In the genomic region with DNA sequence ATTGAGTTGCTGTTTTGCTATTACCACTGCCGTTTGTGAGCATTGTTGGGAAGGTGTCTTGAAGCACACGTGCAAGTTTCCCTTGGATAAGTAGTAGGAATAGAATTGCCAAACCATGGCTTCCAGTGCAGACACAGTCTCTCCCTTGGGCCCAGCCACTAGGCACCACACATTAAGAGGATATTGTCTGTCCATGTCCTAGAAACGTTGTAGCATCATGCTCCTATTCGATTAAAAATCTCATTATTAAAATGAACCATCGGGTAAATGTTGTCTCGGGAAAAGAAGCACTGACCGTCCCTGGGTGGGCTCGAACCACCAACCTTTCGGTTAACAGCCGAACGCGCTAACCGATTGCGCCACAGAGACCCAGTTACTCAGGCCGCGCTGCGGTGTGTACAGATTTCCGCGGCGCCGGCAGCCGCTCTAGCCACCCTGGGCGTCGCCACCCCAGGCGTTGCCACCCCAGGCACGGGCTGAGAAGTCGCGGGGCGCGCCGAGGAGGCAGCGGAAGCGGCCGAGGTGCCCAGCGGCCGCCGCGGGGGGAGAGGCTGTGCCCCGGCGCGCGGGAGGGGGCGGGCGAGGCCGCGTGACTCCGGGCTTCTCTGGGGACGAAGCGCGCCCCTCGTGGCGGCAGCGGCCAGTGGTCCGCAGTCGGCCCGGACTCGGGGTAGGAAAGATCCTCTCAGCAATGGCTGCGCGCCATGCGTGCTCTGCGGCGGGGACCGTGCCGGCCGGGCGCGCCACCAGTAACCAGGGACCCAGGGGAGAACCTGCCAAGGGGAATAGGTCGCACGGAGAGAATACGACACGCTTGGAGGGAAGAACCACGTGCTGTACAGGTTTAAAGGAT, we compare ENCODE assay signal across 8 cellular contexts. TPM values are rescaled to one million over a fixed set of nuclear protein-coding genes. Genes with fewer than 3 reads are reported as not detected.
A peak's percentile ranks its signal among the peaks of the same experiment; 100 is the strongest.
DNase-seq lines count a peak whose midpoint lies in the region; ATAC-seq and TF ChIP-seq lines count a peak whose summit lies in the region.

No MANE protein-coding gene starts in this region.

- no peaks in the 10 kb centered on the region for H3K4me1 Mint-ChIP-seq in Calu3 (ENCODE audit: low read depth, unreplicated experiment)

- peaks cover 16% of the 10 kb centered on the region for H3K4me1 ChIP-seq in OCI-LY3 (ENCODE audit: low read length)

- intact Hi-C loops in Calu3 (cut with micrococcal nuclease; ENCODE audit: unreplicated experiment), result loop anchor here (10.0 kb wide), 2 partner anchors 191 to 371 kb away; no protein-coding TSS in a partner anchor

- ATAC-seq in GM21423 (IDR thresholded peaks at IDR 0.05; ENCODE audit: unreplicated experiment), result peak; percentile 89

- H3K27ac ChIP-seq in OCI-LY3 (ENCODE audit: low read length) (no peak overlapping the region), epithelial cell of prostate (peak overlapping the region; percentile 29)

- H3K36me3 ChIP-seq in OCI-LY3 (replicated peaks; ENCODE audit: low read depth, low read length), result no peaks in the 10 kb centered on the region

- H3K9me3 Mint-ChIP-seq in Calu3 (ENCODE audit: low read depth, unreplicated experiment), result no peaks in the 10 kb centered on the region

- H3K9ac ChIP-seq in OCI-LY3 (ENCODE audit: low read length), result peak overlapping the region; percentile 38

- peak overlapping the region; percentile 74 for H3K4me3 ChIP-seq in OCI-LY3 (ENCODE audit: low read length)

- H3K9me3 ChIP-seq in OCI-LY3 (ENCODE audit: insufficient read depth, low read length), result no peaks in the 10 kb centered on the region

- BruUV-seq in Calu3 (replicated peaks; lab: Mats Ljungman, UMichigan), result TSS peak; percentile 99

- peak overlapping the region; percentile 78 for H3K4me2 ChIP-seq in OCI-LY3 (ENCODE audit: low read length)

- H3K36me3 Mint-ChIP-seq in Calu3 (ENCODE audit: insufficient read depth, unreplicated experiment), result peaks cover 11% of the 10 kb centered on the region

- CTCF ChIA-PET in Calu3 (lab: Charles Lee), result interaction anchor here (0.6 kb wide), 1 partner anchor 211 kb away, joined by 3 read pairs; no protein-coding TSS in a partner anchor

- peak overlapping the region; percentile 75 for H3K27ac Mint-ChIP-seq in Calu3 (ENCODE audit: unreplicated experiment)

- H3K4me3 Mint-ChIP-seq in Calu3 (ENCODE audit: low read depth, unreplicated experiment), result peak overlapping the region; percentile 70

- no peaks in the 10 kb centered on the region for H3K79me2 ChIP-seq in OCI-LY3 (ENCODE audit: low read length)

- H3K27me3 Mint-ChIP-seq in Calu3 (ENCODE audit: unreplicated experiment), result no peaks in the 10 kb centered on the region

- H3K27me3 ChIP-seq in OCI-LY3 (ENCODE audit: low read depth, low read length), result peaks cover 8% of the 10 kb centered on the region

- DNase-seq in Calu3, result peak; percentile 88
- peak; percentile 20 to 98 (median 89) for DNase-seq in HUDEP-2 (lab: John Stamatoyannopoulos, UW; ENCODE audit: unreplicated experiment in 76 of 76)
- DNase-seq in activated T-cell treated with anti-CD3 and anti-CD28 coated beads for 24 hours (ENCODE audit: low read depth), result peak; percentile 89
- peak; percentile 36 for DNase-seq in epithelial cell of prostate (ENCODE audit: low read depth, low spot score)
- DNase-seq in mucosa of gallbladder (ENCODE audit: low spot score), result peak; percentile 89
- DNase-seq in stimulated activated CD8-positive, alpha-beta memory T cell treated with anti-CD3 and anti-CD28 coated beads, Interleukin-4, amount 100 ng/mL, for 4 hours (ENCODE audit: low read depth in 2 of 2, low spot score in 1 of 2), result peak; percentile 78 to 80

- H4K20me1 ChIP-seq in OCI-LY3 (ENCODE audit: insufficient read depth, low read length), result no peaks in the 10 kb centered on the region

- peak overlapping the region; percentile 27 for H2AFZ ChIP-seq in OCI-LY3 (ENCODE audit: low read depth, low read length)

- no peak for TF ChIP-seq CTCF in Calu3 (IDR thresholded peaks at IDR 0.05; ENCODE audit: unreplicated experiment)
- peak; percentile 64 for TF ChIP-seq CTCF in OCI-LY3 (IDR thresholded peaks at IDR 0.05; ENCODE audit: low read depth, low read length)

RNA-seq across cellular contexts. Expression of gene USPL1, which starts 56.2 kb away (rescaled TPM):
- total RNA-seq in Calu3 (2022) (11.2 and 11.9 TPM in 2 replicates), mucosa of gallbladder (10.0 TPM)

Comparison
In these comparisons a context has a peak if more than half of its experiments do, and no peak if none do; other contexts are left out.
1. DNase-seq: peak in every context shown above with its lines; median percentile 89 in HUDEP-2; 89 in activated T-cell treated with anti-CD3 and anti-CD28 coated beads for 24 hours; 89 in mucosa of gallbladder; 88 in Calu3; 79 in stimulated activated CD8-positive, alpha-beta memory T cell treated with anti-CD3 and anti-CD28 coated beads, Interleukin-4, amount 100 ng/mL, for 4 hours; 36 in epithelial cell of prostate.